In genomic region chr12:6526766-6527525, GRCh38 we compare ENCODE assay signal across 23 cellular contexts. TPM values are rescaled to one million over a fixed set of nuclear protein-coding genes. Genes with fewer than 3 reads are reported as not detected.
DNase-seq lines count a peak whose midpoint lies in the region; ATAC-seq and TF ChIP-seq lines count a peak whose summit lies in the region.
"Had no signal": no experiment of that assay in that cellular context is flagged by ENCODE, and none has a peak within 500 bp of the region (broad histone marks: within the 10 kb centered on the region; RNA-seq: fewer than 3 reads in every experiment).

No MANE protein-coding gene starts in this region.

- H3K27me3 ChIP-seq in GM23248 (replicated peaks; ENCODE audit: insufficient read depth), result no peaks in the 10 kb centered on the region
- H3K27me3 ChIP-seq: SJCRH30 had no signal

- H3K4me3 ChIP-seq in GM23248 (no peak overlapping the region), mucosa of descending colon (no peak overlapping the region)
- H3K4me3 ChIP-seq: GM12878, SJCRH30 had no signal

- no peaks in the 10 kb centered on the region for H3K9me3 Mint-ChIP-seq in activated T-helper 17 cell treated with anti-CD3 and anti-CD28 coated beads, Interleukin-2, amount 50 U/mL, for 72 hours
- H3K9me3 Mint-ChIP-seq in mesothelial cell of epicardium (no peaks in the 10 kb centered on the region), type B pancreatic cell (no peaks in the 10 kb centered on the region)
- H3K9me3 Mint-ChIP-seq: CD4-positive, CD25-positive, alpha-beta regulatory T cell; H9; HFFc6 had no signal

- TF ChIP-seq CTCF in mesothelial cell of epicardium (IDR thresholded peaks at IDR 0.05; ENCODE audit: unreplicated experiment) (no peak), type B pancreatic cell (conservative IDR thresholded peaks at IDR 0.05) (no peak), mucosa of descending colon (IDR thresholded peaks at IDR 0.05) (no peak)

- ATAC-seq in activated T-helper 17 cell treated with anti-CD3 and anti-CD28 coated beads, Interleukin-2, amount 50 U/mL, for 72 hours (replicated peaks), result no peak
- no peak for ATAC-seq in mucosa of descending colon
- ATAC-seq: GM12878, HepG2 had no signal

- in situ Hi-C loops in GM23248 (cut with MboI), result no loop called here

- H3K27ac ChIP-seq in cingulate gyrus (ENCODE audit: low read depth, low read length) (peak overlapping the region; percentile 47), GM23248 (no peak overlapping the region)
- H3K27ac ChIP-seq: SJCRH30 had no signal

- no peak overlapping the region for H3K4me2 ChIP-seq in GM23248 (ENCODE audit: unreplicated experiment)

- intact Hi-C loops in mucosa of descending colon (cut with DNase I, micrococcal nuclease), result no loop called here

- peaks cover 100% of the 10 kb centered on the region for H3K36me3 Mint-ChIP-seq in activated T-helper 17 cell treated with anti-CD3 and anti-CD28 coated beads, Interleukin-2, amount 50 U/mL, for 72 hours (ENCODE audit: low read depth)
- H3K36me3 Mint-ChIP-seq in mesothelial cell of epicardium, result peaks cover 53% of the 10 kb centered on the region
- H3K36me3 Mint-ChIP-seq in type B pancreatic cell, result peaks cover 70% of the 10 kb centered on the region

- H3K9ac ChIP-seq in GM23248, result no peak overlapping the region

- H3K27ac Mint-ChIP-seq in activated T-helper 17 cell treated with anti-CD3 and anti-CD28 coated beads, Interleukin-2, amount 50 U/mL, for 72 hours, result peak overlapping the region; percentile 80
- H3K27ac Mint-ChIP-seq in mesothelial cell of epicardium, result peak overlapping the region; percentile 79
- peak overlapping the region; percentile 100 for H3K27ac Mint-ChIP-seq in type B pancreatic cell
- H3K27ac Mint-ChIP-seq: CD4-positive, CD25-positive, alpha-beta regulatory T cell; HFFc6 had no signal

- peaks cover 11% of the 10 kb centered on the region; the same call in 1 of the 2 replicates for H3F3A ChIP-seq in GM23248 (ENCODE audit: insufficient read depth)

- H3K4me1 ChIP-seq in GM23248 (ENCODE audit: insufficient read depth) (peaks cover 3% of the 10 kb centered on the region), mucosa of descending colon (ENCODE audit: low read depth) (no peaks in the 10 kb centered on the region)

- peaks cover 25% of the 10 kb centered on the region for H3K36me3 ChIP-seq in GM23248 (ENCODE audit: low read depth)
- H3K36me3 ChIP-seq in mucosa of descending colon (ENCODE audit: low read depth), result peaks cover 26% of the 10 kb centered on the region

- H3K27me3 Mint-ChIP-seq in activated T-helper 17 cell treated with anti-CD3 and anti-CD28 coated beads, Interleukin-2, amount 50 U/mL, for 72 hours, result no peaks in the 10 kb centered on the region
- H3K27me3 Mint-ChIP-seq in mesothelial cell of epicardium (ENCODE audit: low read depth) (no peaks in the 10 kb centered on the region), type B pancreatic cell (no peaks in the 10 kb centered on the region)
- H3K27me3 Mint-ChIP-seq: CD4-positive, CD25-positive, alpha-beta regulatory T cell had no signal

- DNase-seq in mesothelial cell of epicardium (ENCODE audit: low spot score in 2 of 2, unreplicated experiment in 2 of 2) (no peak), type B pancreatic cell (ENCODE audit: extremely low spot score, unreplicated experiment) (no peak), GM23248 (no peak), mucosa of descending colon (no peak)
- DNase-seq in central memory CD4-positive, alpha-beta T cell, result no peak
- DNase-seq: CD4-positive, CD25-positive, alpha-beta regulatory T cell; COR-L47; DND-41; H9; HFFc6; KG1; NCI-H1092 treated with DMSO at 0.1 percent for 48 hours; NCI-H146; NCI-H2029; NCI-H2227 treated with DMSO at 0.1 percent for 48 hours; NCI-H510A treated with DMSO at 0.1 percent for 48 hours; NCI-H748 treated with DMSO at 0.1 percent for 48 hours; NK-92 treated with Interleukin-12 subunit alpha and Interleukin-12 subunit beta, amount 100 ng/mL, for 24 hours; SJCRH30 had no signal

- 0 out of 2 replicates have a peak, but pooled peaks cover 7% of the 10 kb centered on the region for H3K79me2 ChIP-seq in GM23248 (ENCODE audit: insufficient read depth)

- H3K4me3 Mint-ChIP-seq in activated T-helper 17 cell treated with anti-CD3 and anti-CD28 coated beads, Interleukin-2, amount 50 U/mL, for 72 hours, result no peak overlapping the region
- no peak overlapping the region for H3K4me3 Mint-ChIP-seq in mesothelial cell of epicardium
- peak overlapping the region; percentile 63 for H3K4me3 Mint-ChIP-seq in type B pancreatic cell
- H3K4me3 Mint-ChIP-seq: HFFc6 had no signal

- H3K9me2 ChIP-seq in GM23248 (ENCODE audit: insufficient read depth), result no peaks in the 10 kb centered on the region

- no peaks in the 10 kb centered on the region for H4K20me1 ChIP-seq in GM23248 (ENCODE audit: insufficient read depth)

- 95 to 96% methylated on average over 19 of the region's 19 CpGs for WGBS in GM23248 (ENCODE audit: low coverage in 1 of 2, low lambda C conversion rate in 2 of 2, missing lambda C conversion rate in 2 of 2), 2 experiments

- H3K9me3 ChIP-seq in GM23248 (ENCODE audit: low read depth), result no peaks in the 10 kb centered on the region
- no peaks in the 10 kb centered on the region for H3K9me3 ChIP-seq in mucosa of descending colon
- H3K9me3 ChIP-seq: SJCRH30 had no signal

- H3K4me1 Mint-ChIP-seq in activated T-helper 17 cell treated with anti-CD3 and anti-CD28 coated beads, Interleukin-2, amount 50 U/mL, for 72 hours, result no peaks in the 10 kb centered on the region
- H3K4me1 Mint-ChIP-seq in mesothelial cell of epicardium, result peaks cover 51% of the 10 kb centered on the region
- peaks cover 9% of the 10 kb centered on the region for H3K4me1 Mint-ChIP-seq in type B pancreatic cell (ENCODE audit: unreplicated experiment)

- no peak overlapping the region for H2AFZ ChIP-seq in GM23248

RNA-seq across cellular contexts. Expression of gene GAPDH, which starts 7.4 kb away (rescaled TPM):
- total RNA-seq in activated T-helper 17 cell treated with anti-CD3 and anti-CD28 coated beads, Interleukin-2, amount 50 U/mL, for 72 hours, result 1,000 to 10,000 TPM; 7,000 to 9,788 TPM
- total RNA-seq in mesothelial cell of epicardium, result 2,078 to 2,104 TPM (median 2,089 TPM) in 3 replicates
- total RNA-seq in type B pancreatic cell (ENCODE audit: low replicate concordance), result 2,317 and 5,618 TPM in 2 replicates
- 6,196 and 7,726 TPM in 2 replicates for total RNA-seq in GM23248 (2014; rRNA removed; shearing (Covaris generic))
- polyA plus RNA-seq in GM23248 (2016; fragmentation: Nextera tagmentation; extraction: Ambion mirVana), result 7,868 and 8,138 TPM in 2 replicates
- total RNA-seq in mucosa of descending colon, result 1,000 to 10,000 TPM; 1,543 to 3,034 (median 2,070) TPM

RNA-seq across cellular contexts. Expression of gene IFFO1, which starts 28.9 kb away (rescaled TPM):
- total RNA-seq in activated T-helper 17 cell treated with anti-CD3 and anti-CD28 coated beads, Interleukin-2, amount 50 U/mL, for 72 hours, result 10 to 100 TPM in 1 of 2 donors, 1 to 10 TPM in 1; 8.0 to 13.0 TPM
- total RNA-seq in mesothelial cell of epicardium (14.8 to 16.1 TPM (median 14.8 TPM) in 3 replicates), type B pancreatic cell (ENCODE audit: low replicate concordance) (9.1 and 17.5 TPM in 2 replicates), mucosa of descending colon (10 to 100 TPM in 1 of 3 donors, 1 to 10 TPM in 2; 3.6 to 22.4 (median 8.2) TPM)
- 18.0 and 19.7 TPM in 2 replicates for total RNA-seq in GM23248 (2014; rRNA removed; shearing (Covaris generic))
- 14.5 and 19.2 TPM in 2 replicates for polyA plus RNA-seq in GM23248 (2016; fragmentation: Nextera tagmentation; extraction: Ambion mirVana)

RNA-seq across cellular contexts. Expression of gene NCAPD2, which starts 33.0 kb away (rescaled TPM):
- total RNA-seq in activated T-helper 17 cell treated with anti-CD3 and anti-CD28 coated beads, Interleukin-2, amount 50 U/mL, for 72 hours, result 100 to 1,000 TPM; 167 to 176 TPM
- total RNA-seq in mesothelial cell of epicardium, result 56.3 to 62.6 TPM (median 57.1 TPM) in 3 replicates
- 96.5 and 109 TPM in 2 replicates for total RNA-seq in type B pancreatic cell (ENCODE audit: low replicate concordance)
- 26.3 and 46.8 TPM in 2 replicates for total RNA-seq in GM23248 (2014; rRNA removed; shearing (Covaris generic))
- polyA plus RNA-seq in GM23248 (2016; fragmentation: Nextera tagmentation; extraction: Ambion mirVana), result 15.5 and 17.6 TPM in 2 replicates
- 10 to 100 TPM; 25.5 to 47.0 (median 26.0) TPM for total RNA-seq in mucosa of descending colon

RNA-seq across cellular contexts. Expression of gene MRPL51, which starts 33.9 kb away (rescaled TPM):
- 100 to 1,000 TPM; 262 to 317 TPM for total RNA-seq in activated T-helper 17 cell treated with anti-CD3 and anti-CD28 coated beads, Interleukin-2, amount 50 U/mL, for 72 hours
- total RNA-seq in mesothelial cell of epicardium (137 to 148 TPM (median 145 TPM) in 3 replicates), type B pancreatic cell (ENCODE audit: low replicate concordance) (213 and 396 TPM in 2 replicates), mucosa of descending colon (100 to 1,000 TPM; 119 to 143 (median 136) TPM)
- total RNA-seq in GM23248 (2014; rRNA removed; shearing (Covaris generic)), result 29.8 and 68.3 TPM in 2 replicates
- 286 and 301 TPM in 2 replicates for polyA plus RNA-seq in GM23248 (2016; fragmentation: Nextera tagmentation; extraction: Ambion mirVana)

RNA-seq across cellular contexts. Expression of gene NOP2, which starts 41.1 kb away (rescaled TPM):
- total RNA-seq in activated T-helper 17 cell treated with anti-CD3 and anti-CD28 coated beads, Interleukin-2, amount 50 U/mL, for 72 hours, result 100 to 1,000 TPM in 1 of 2 donors, 10 to 100 TPM in 1; 61.6 to 133 TPM
- total RNA-seq in mesothelial cell of epicardium (51.8 to 58.6 TPM (median 56.6 TPM) in 3 replicates), type B pancreatic cell (ENCODE audit: low replicate concordance) (60.9 and 106 TPM in 2 replicates), mucosa of descending colon (10 to 100 TPM; 26.1 to 32.4 (median 26.6) TPM)
- 44.3 TPM in 2 replicates for total RNA-seq in GM23248 (2014; rRNA removed; shearing (Covaris generic))
- polyA plus RNA-seq in GM23248 (2016; fragmentation: Nextera tagmentation; extraction: Ambion mirVana), result 27.0 and 31.8 TPM in 2 replicates
